ENCODE assay signal across 8 cellular contexts in the genomic region with DNA sequence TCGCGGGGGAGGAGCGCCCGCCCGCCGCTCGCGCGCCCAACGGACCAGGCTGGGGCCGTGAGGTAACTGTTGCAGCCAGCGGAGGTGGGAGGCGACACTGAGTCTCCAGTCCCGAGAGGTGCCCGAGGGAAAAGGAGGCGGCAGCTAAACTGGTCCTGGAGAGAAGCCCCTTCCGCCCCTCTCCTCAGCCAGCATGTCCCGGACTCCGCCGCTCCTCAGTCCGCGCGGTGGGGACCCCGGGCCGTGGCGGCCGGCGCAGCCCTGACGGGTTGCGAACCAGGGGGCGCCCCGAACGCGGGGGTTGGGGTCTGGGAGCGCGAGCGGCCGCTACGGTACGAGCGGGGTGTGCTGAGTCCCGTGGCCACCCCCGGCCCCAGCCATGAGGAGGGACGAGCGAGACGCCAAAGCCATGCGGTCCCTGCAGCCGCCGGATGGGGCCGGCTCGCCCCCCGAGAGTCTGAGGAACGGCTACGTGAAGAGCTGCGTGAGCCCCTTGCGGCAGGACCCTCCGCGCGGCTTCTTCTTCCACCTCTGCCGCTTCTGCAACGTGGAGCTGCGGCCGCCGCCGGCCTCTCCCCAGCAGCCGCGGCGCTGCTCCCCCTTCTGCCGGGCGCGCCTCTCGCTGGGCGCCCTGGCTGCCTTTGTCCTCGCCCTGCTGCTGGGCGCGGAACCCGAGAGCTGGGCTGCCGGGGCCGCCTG. TPM values are rescaled to one million over a fixed set of nuclear protein-coding genes. Genes with fewer than 3 reads are reported as not detected.
DNase-seq lines count a peak whose midpoint lies in the region; ATAC-seq, FAIRE-seq and TF ChIP-seq lines count a peak whose summit lies in the region.

A gene (plus strand): TSS at position 108 of the 699 bp plus-strand sequence. CDS start 272 bp downstream, at position 380.

- H3K4me1 ChIP-seq in keratinocyte (ENCODE audit: control insufficient read depth, extremely low read depth, insufficient read depth, low read length): peaks cover 12% of the 10 kb centered on the region

- FAIRE-seq in bronchial epithelial cell (lab: Jason Lieb, UNC) (no peak), keratinocyte (lab: Jason Lieb, UNC) (no peak)

- H3K9me3 ChIP-seq in keratinocyte (ENCODE audit: control insufficient read depth, low read depth, low read length): no peaks in the 10 kb centered on the region

- peak; percentile 20; the same call in 1 of the 2 replicates for TF ChIP-seq CTCF in VCaP (conservative IDR thresholded peaks at IDR 0.05)
- peak; percentile 5 for TF ChIP-seq CTCF in bronchial epithelial cell (IDR thresholded peaks at IDR 0.05; ENCODE audit: insufficient read depth, low read length, severe bottlenecking)
- peak in 1 of 3 experiments; percentile 19 for TF ChIP-seq CTCF in keratinocyte (optimal IDR thresholded peaks at IDR 0.05 in 1 of 3, IDR thresholded peaks at IDR 0.05 in 1 of 3, conservative IDR thresholded peaks at IDR 0.05 in 1 of 3; ENCODE audit: extremely low read depth in 1 of 3, insufficient read depth in 2 of 3, low read length in 3 of 3)

- dilution Hi-C loops in keratinocyte (cut with MboI; ENCODE audit: extremely low pct_ligation_motif_present, low sequenced_read_pairs): no loop called here

- no peak within 1 kb of the TSS for H3K9ac ChIP-seq in keratinocyte (ENCODE audit: control insufficient read depth, extremely low read depth, insufficient read depth, low read length)

- peak within 1 kb of the TSS; percentile 74 for H2AFZ ChIP-seq in keratinocyte (ENCODE audit: control insufficient read depth, low read length)

- H3K27me3 ChIP-seq in bronchial epithelial cell (ENCODE audit: control insufficient read depth, insufficient read depth, low read length) (peaks cover 7% of the 10 kb centered on the region), keratinocyte (ENCODE audit: control insufficient read depth, extremely low read depth, insufficient read depth, low read length) (peaks cover 43% of the 10 kb centered on the region)

- H3K4me3 ChIP-seq in bronchial epithelial cell (ENCODE audit: low read depth, low read length) (peak within 1 kb of the TSS; percentile 64), keratinocyte (ENCODE audit: control insufficient read depth in 2 of 3, extremely low read depth in 1 of 3, insufficient read depth in 2 of 3, low read depth in 1 of 3, low read length in 3 of 3) (peak within 1 kb of the TSS; percentile 37 to 61 (median 60))

- H3K79me2 ChIP-seq in keratinocyte (ENCODE audit: control insufficient read depth, insufficient read depth, low read length): no peaks in the 10 kb centered on the region

- DNase-seq in NCI-H2171 treated with DMSO at 0.1 percent for 48 hours (lab: John Stamatoyannopoulos, UW) (peak; percentile 9), NCI-H2171 (lab: John Stamatoyannopoulos, UW) (no peak), NCI-H2029 treated with DMSO at 0.1 percent for 48 hours (lab: John Stamatoyannopoulos, UW) (peak; percentile 31), bronchial epithelial cell (ENCODE audit: low read depth) (peak; percentile 7), keratinocyte (ENCODE audit: low read depth, low spot score) (no peak)
- peak; percentile 48 to 58 for DNase-seq in stimulated activated CD4-positive, alpha-beta T cell treated with anti-CD3 and anti-CD28 coated beads, Interleukin-15, amount 100 ng/mL, for 1 hour (ENCODE audit: low read depth in 1 of 2, low spot score in 1 of 2)

- no peaks in the 10 kb centered on the region for H3K9me1 ChIP-seq in keratinocyte (ENCODE audit: control insufficient read depth, extremely low read depth, insufficient read depth, low read length)

- H3K36me3 ChIP-seq in bronchial epithelial cell (ENCODE audit: control insufficient read depth, insufficient read depth, low read length): no peaks in the 10 kb centered on the region
- no peaks in the 10 kb centered on the region for H3K36me3 ChIP-seq in keratinocyte (ENCODE audit: control insufficient read depth in 2 of 2, extremely low read depth in 1 of 2, insufficient read depth in 2 of 2, low read length in 2 of 2)

- peak within 1 kb of the TSS; percentile 85 for H3K4me2 ChIP-seq in keratinocyte (ENCODE audit: control insufficient read depth, extremely low read depth, insufficient read depth, low read depth, low read length)

- H3K27ac ChIP-seq in VCaP (peak within 1 kb of the TSS; percentile 94), keratinocyte (ENCODE audit: control insufficient read depth, insufficient read depth, low read length) (no peak within 1 kb of the TSS)

- ATAC-seq in HG02884 (IDR thresholded peaks at IDR 0.05; ENCODE audit: unreplicated experiment): peak; percentile 74

- no peaks in the 10 kb centered on the region for H4K20me1 ChIP-seq in keratinocyte (ENCODE audit: control insufficient read depth, extremely low read depth, insufficient read depth, low read length)

RNA-seq across cellular contexts. Expression of the gene that starts here (rescaled TPM):
- total RNA-seq in bronchial epithelial cell: 0.13 and 0.26 TPM in 2 replicates
- polyA plus RNA-seq in keratinocyte: 0.01 TPM in 2 of 3 replicates, not detected in the other
- not detected for polyA plus RNA-seq in keratinocyte (2011; ENCODE audit: low read depth)
- polyA plus RNA-seq in keratinocyte (2011; cell fraction: cytosol; rRNA removed): not detected in 2 replicates
- 0.03 TPM in 1 of 2 replicates, not detected in the other for polyA plus RNA-seq in keratinocyte (2011; cell fraction: nucleus; rRNA removed)
- 0.07 TPM in 1 of 2 replicates, not detected in the other for polyA plus RNA-seq in keratinocyte (2012; ENCODE audit: low replicate concordance)
- polyA minus RNA-seq in keratinocyte: not detected in 3 replicates
- 0.38 TPM for polyA minus RNA-seq in keratinocyte (2011; cell fraction: cytosol; rRNA and poly(A)+ RNA removed)
- 0.11 and 0.31 TPM in 2 replicates for polyA minus RNA-seq in keratinocyte (2011; cell fraction: nucleus; rRNA and poly(A)+ RNA removed)

Comparison
In these comparisons a context has a peak if more than half of its experiments do, and no peak if none do; other contexts are left out.
1. DNase-seq: peak in NCI-H2171 treated with DMSO at 0.1 percent for 48 hours (single experiment), NCI-H2029 treated with DMSO at 0.1 percent for 48 hours (single experiment) and stimulated activated CD4-positive, alpha-beta T cell treated with anti-CD3 and anti-CD28 coated beads, Interleukin-15, amount 100 ng/mL, for 1 hour (2 of 2); none in NCI-H2171 (single experiment) and keratinocyte (single experiment).
2. Peak in DNase-seq and H3K4me3 ChIP-seq in bronchial epithelial cell; RNA of the gene not detected or under 1 TPM.